11 cellular contexts compared by ENCODE assay signal in genomic region chr20:14264869-14265268, GRCh38.
DNase-seq lines count a peak whose midpoint lies in the region; ATAC-seq and TF ChIP-seq lines count a peak whose summit lies in the region.
"Had no signal": no experiment of that assay in that cellular context is flagged by ENCODE, and none has a peak within 500 bp of the region (broad histone marks: within the 10 kb centered on the region; RNA-seq: fewer than 3 reads in every experiment).

No MANE protein-coding gene starts in this region.

- no peak overlapping the region for H2AFZ ChIP-seq in GM23338

- no peak overlapping the region for H3K4me2 ChIP-seq in GM23338

- H3K4me3 ChIP-seq in AG04449 (ENCODE audit: low read depth, low read length) (no peak overlapping the region), GM23338 (no peak overlapping the region)
- H3K4me3 ChIP-seq: pancreas had no signal

- H3K27ac Mint-ChIP-seq in GM23338, result no peak overlapping the region
- H3K27ac Mint-ChIP-seq in stimulated activated naive CD8-positive, alpha-beta T cell treated with anti-CD3 and anti-CD28 coated beads, Interleukin-15, amount 100 ng/mL, for 72 hours, result no peak overlapping the region
- no peak overlapping the region for H3K27ac Mint-ChIP-seq in stimulated activated effector memory CD8-positive, alpha-beta T cell treated with anti-CD3 and anti-CD28 coated beads, Interleukin-12 subunit alpha, Interleukin-12 subunit beta, amount 100 ng/mL, for 72 hours
- H3K27ac Mint-ChIP-seq: activated naive CD4-positive, alpha-beta T cell treated with anti-CD3 and anti-CD28 coated beads, Interleukin-2, amount 10 ng/mL, durations not matched to agents 7 days and 5 days had no signal

- H3K4me3 Mint-ChIP-seq in GM23338, result no peak overlapping the region
- no peak overlapping the region for H3K4me3 Mint-ChIP-seq in stimulated activated naive CD8-positive, alpha-beta T cell treated with anti-CD3 and anti-CD28 coated beads, Interleukin-15, amount 100 ng/mL, for 72 hours
- H3K4me3 Mint-ChIP-seq in stimulated activated effector memory CD8-positive, alpha-beta T cell treated with anti-CD3 and anti-CD28 coated beads, Interleukin-12 subunit alpha, Interleukin-12 subunit beta, amount 100 ng/mL, for 72 hours, result no peak overlapping the region
- H3K4me3 Mint-ChIP-seq: activated naive CD4-positive, alpha-beta T cell treated with anti-CD3 and anti-CD28 coated beads, Interleukin-2, amount 10 ng/mL, durations not matched to agents 7 days and 5 days had no signal

- H3K79me2 ChIP-seq in GM23338 (replicated peaks; ENCODE audit: insufficient read depth), result no peaks in the 10 kb centered on the region

- H3K27ac ChIP-seq in GM23338 (ENCODE audit: low read depth) (no peak overlapping the region), RWPE1 (no peak overlapping the region)
- H3K27ac ChIP-seq: pancreas had no signal

- H4K20me1 ChIP-seq in GM23338 (replicated peaks; ENCODE audit: insufficient read depth), result no peaks in the 10 kb centered on the region

- DNase-seq in AG04449 (ENCODE audit: low read depth, low spot score) (peak; percentile 1), GM23338 (ENCODE audit: low spot score) (peak; percentile 52), RWPE1 (ENCODE audit: low spot score) (peak; percentile 14), hepatic stellate cell (ENCODE audit: low spot score) (peak; percentile 21), MV-4-11 (lab: John Stamatoyannopoulos, UW) (no peak)
- no peak for DNase-seq in stimulated activated naive CD8-positive, alpha-beta T cell treated with anti-CD3 and anti-CD28 coated beads, Interleukin-15, amount 100 ng/mL, for 72 hours
- DNase-seq in stimulated activated effector memory CD8-positive, alpha-beta T cell treated with anti-CD3 and anti-CD28 coated beads, Interleukin-12 subunit alpha, Interleukin-12 subunit beta, amount 100 ng/mL, for 72 hours (ENCODE audit: low spot score in 2 of 2), result no peak
- DNase-seq: activated naive CD4-positive, alpha-beta T cell treated with anti-CD3 and anti-CD28 coated beads, Interleukin-2, amount 10 ng/mL, durations not matched to agents 7 days and 5 days; hypothalamus; pancreas had no signal

- no peaks in the 10 kb centered on the region for H3K36me3 Mint-ChIP-seq in GM23338 (ENCODE audit: low read depth)
- no peaks in the 10 kb centered on the region for H3K36me3 Mint-ChIP-seq in stimulated activated effector memory CD8-positive, alpha-beta T cell treated with anti-CD3 and anti-CD28 coated beads, Interleukin-12 subunit alpha, Interleukin-12 subunit beta, amount 100 ng/mL, for 72 hours
- H3K36me3 Mint-ChIP-seq: activated naive CD4-positive, alpha-beta T cell treated with anti-CD3 and anti-CD28 coated beads, Interleukin-2, amount 10 ng/mL, durations not matched to agents 7 days and 5 days had no signal

- CTCF ChIA-PET in AG04449 (lab: Yijun Ruan, JAX), result interaction anchor here (1.1 to 3.5 kb wide), 2 partner anchors 72 to 75 kb away, joined by 4 to 25 read pairs; no protein-coding TSS in a partner anchor
- CTCF ChIA-PET in RWPE1 (lab: Yijun Ruan, JAX), result interaction anchor here (0.5 kb wide), 1 partner anchor 1056 kb away, joined by 3 read pairs; no protein-coding TSS in a partner anchor

- H3F3A ChIP-seq in GM23338 (replicated peaks; ENCODE audit: low read depth), result no peaks in the 10 kb centered on the region

- H3K36me3 ChIP-seq in GM23338 (ENCODE audit: insufficient read depth), result no peaks in the 10 kb centered on the region
- H3K36me3 ChIP-seq: pancreas had no signal

- H3K9me2 ChIP-seq in GM23338 (ENCODE audit: insufficient read depth), result no peaks in the 10 kb centered on the region; the same call in 1 of the 2 replicates

- no peaks in the 10 kb centered on the region for H3K27me3 ChIP-seq in GM23338 (ENCODE audit: insufficient read depth)
- H3K27me3 ChIP-seq: pancreas had no signal

- POLR2A ChIA-PET in AG04449 (lab: Yijun Ruan, JAX) (no interaction called here), RWPE1 (lab: Yijun Ruan, JAX; ENCODE audit: low non-redundant PET) (no interaction called here)

- ATAC-seq in GM23338 (peak; percentile 61), HG03108 (IDR thresholded peaks at IDR 0.05; ENCODE audit: unreplicated experiment) (no peak)
- no peak for ATAC-seq in stimulated activated naive CD8-positive, alpha-beta T cell treated with anti-CD3 and anti-CD28 coated beads, Interleukin-15, amount 100 ng/mL, for 72 hours
- no peak for ATAC-seq in stimulated activated effector memory CD8-positive, alpha-beta T cell treated with anti-CD3 and anti-CD28 coated beads, Interleukin-12 subunit alpha, Interleukin-12 subunit beta, amount 100 ng/mL, for 72 hours
- ATAC-seq: pancreas had no signal

- peaks cover 2% of the 10 kb centered on the region; the same call in 1 of the 3 replicates for H3K9me3 Mint-ChIP-seq in GM23338
- H3K9me3 Mint-ChIP-seq in stimulated activated naive CD8-positive, alpha-beta T cell treated with anti-CD3 and anti-CD28 coated beads, Interleukin-15, amount 100 ng/mL, for 72 hours, result peaks cover 8 to 12% of the 10 kb centered on the region in 2 donors
- H3K9me3 Mint-ChIP-seq in stimulated activated effector memory CD8-positive, alpha-beta T cell treated with anti-CD3 and anti-CD28 coated beads, Interleukin-12 subunit alpha, Interleukin-12 subunit beta, amount 100 ng/mL, for 72 hours, result peaks cover 9% of the 10 kb centered on the region

- H3K4me1 Mint-ChIP-seq in GM23338, result no peaks in the 10 kb centered on the region
- H3K4me1 Mint-ChIP-seq in stimulated activated naive CD8-positive, alpha-beta T cell treated with anti-CD3 and anti-CD28 coated beads, Interleukin-15, amount 100 ng/mL, for 72 hours, result no peaks in the 10 kb centered on the region
- H3K4me1 Mint-ChIP-seq in stimulated activated effector memory CD8-positive, alpha-beta T cell treated with anti-CD3 and anti-CD28 coated beads, Interleukin-12 subunit alpha, Interleukin-12 subunit beta, amount 100 ng/mL, for 72 hours, result no peaks in the 10 kb centered on the region
- H3K4me1 Mint-ChIP-seq: activated naive CD4-positive, alpha-beta T cell treated with anti-CD3 and anti-CD28 coated beads, Interleukin-2, amount 10 ng/mL, durations not matched to agents 7 days and 5 days had no signal

- H3K27me3 Mint-ChIP-seq in GM23338 (ENCODE audit: insufficient read depth, low read depth, poor library complexity), result no peaks in the 10 kb centered on the region
- H3K27me3 Mint-ChIP-seq in stimulated activated naive CD8-positive, alpha-beta T cell treated with anti-CD3 and anti-CD28 coated beads, Interleukin-15, amount 100 ng/mL, for 72 hours, result no peaks in the 10 kb centered on the region
- H3K27me3 Mint-ChIP-seq: activated naive CD4-positive, alpha-beta T cell treated with anti-CD3 and anti-CD28 coated beads, Interleukin-2, amount 10 ng/mL, durations not matched to agents 7 days and 5 days had no signal

- TF ChIP-seq CTCF in AG04449 (IDR thresholded peaks at IDR 0.05; ENCODE audit: insufficient read depth, low read length, missing control alignments), result peak; percentile 28
- TF ChIP-seq CTCF in GM23338 (conservative IDR thresholded peaks at IDR 0.05; ENCODE audit: low read depth in 2 of 2), result peak; percentile 40 to 48
- TF ChIP-seq CTCF in RWPE1 (conservative IDR thresholded peaks at IDR 0.05; ENCODE audit: low read depth), result no peak

- H3K4me1 ChIP-seq in GM23338 (ENCODE audit: insufficient read depth), result no peaks in the 10 kb centered on the region
- H3K4me1 ChIP-seq: pancreas had no signal

TF ChIP-seq in GM23338, 12 proteins besides CTCF, POLR2A, EP300 and RAD21 (continues in another document):
- TF ChIP-seq EZH2phosphoT487 (IDR thresholded peaks at IDR 0.05; ENCODE audit: unreplicated experiment), result no peak

Comparison
In these comparisons a context has a peak if more than half of its experiments do, and no peak if none do; other contexts are left out.
1. DNase-seq: peak in AG04449 (single experiment), GM23338 (single experiment), RWPE1 (single experiment) and hepatic stellate cell (single experiment); none in stimulated activated naive CD8-positive, alpha-beta T cell treated with anti-CD3 and anti-CD28 coated beads, Interleukin-15, amount 100 ng/mL, for 72 hours (0 of 2), stimulated activated effector memory CD8-positive, alpha-beta T cell treated with anti-CD3 and anti-CD28 coated beads, Interleukin-12 subunit alpha, Interleukin-12 subunit beta, amount 100 ng/mL, for 72 hours (0 of 2) and MV-4-11 (single experiment).